Comparison of ENCODE assay signal across 25 cellular contexts in the genomic region with DNA sequence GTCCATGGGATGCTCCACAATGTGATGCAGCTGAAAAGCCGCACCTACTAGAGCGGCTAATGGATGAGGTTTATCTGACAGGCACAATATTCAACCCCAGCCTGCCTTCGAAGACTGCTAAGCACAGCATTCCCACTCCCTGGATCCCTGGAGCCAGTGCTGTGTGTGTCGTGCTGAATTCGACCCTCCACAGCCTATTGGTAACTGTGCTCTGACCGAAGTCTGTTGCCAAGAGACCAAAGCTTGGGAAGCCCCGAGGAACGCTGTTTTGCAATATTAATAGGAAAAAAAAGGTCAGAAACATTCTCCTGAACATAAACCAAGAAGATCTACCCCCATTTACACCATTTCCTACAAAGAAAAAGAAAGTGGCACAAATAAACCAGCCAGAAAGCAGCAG. TPM values are rescaled to one million over a fixed set of nuclear protein-coding genes. Genes with fewer than 3 reads are reported as not detected.
A peak's percentile ranks its signal among the peaks of the same experiment; 100 is the strongest.
DNase-seq lines count a peak whose midpoint lies in the region; ATAC-seq and TF ChIP-seq lines count a peak whose summit lies in the region.
"Had no signal": no experiment of that assay in that cellular context is flagged by ENCODE, and none has a peak within 500 bp of the region (broad histone marks: within the 10 kb centered on the region; RNA-seq: fewer than 3 reads in every experiment).

No MANE protein-coding gene starts in this region.

- H2AFZ ChIP-seq in ACC112 (ENCODE audit: low read length, unreplicated experiment), result peak overlapping the region; percentile 20
- no peak overlapping the region for H2AFZ ChIP-seq in IMR-90 (replicated peaks; ENCODE audit: low read length, poor library complexity)
- H2AFZ ChIP-seq in fibroblast of lung (ENCODE audit: low read length), result no peak overlapping the region

- no peak overlapping the region for H4K91ac ChIP-seq in IMR-90 (ENCODE audit: insufficient read depth, low read depth, low read length)

- TF ChIP-seq CTCF in IMR-90 (conservative IDR thresholded peaks at IDR 0.05; ENCODE audit: low read depth, low read length) (no peak), fibroblast of lung (conservative IDR thresholded peaks at IDR 0.05 in 1 of 2, IDR thresholded peaks at IDR 0.05 in 1 of 2; ENCODE audit: low read depth in 1 of 2, low read length in 2 of 2) (no peak), thyroid gland (IDR thresholded peaks at IDR 0.05) (no peak)

- H2BK20ac ChIP-seq in IMR-90 (ENCODE audit: low read depth, low read length), result no peak overlapping the region

- in situ Hi-C loops in IMR-90 (cut with MboI; ENCODE audit: low sequenced_read_pairs), result no loop called here

- H3K36me3 ChIP-seq in ACC112 (ENCODE audit: insufficient read depth, low read length) (no peaks in the 10 kb centered on the region), IMR-90 (ENCODE audit: control insufficient read depth, insufficient read depth, low read length) (no peaks in the 10 kb centered on the region), fibroblast of lung (ENCODE audit: control insufficient read depth, insufficient read depth, low read length) (no peaks in the 10 kb centered on the region), mesendoderm (ENCODE audit: control insufficient read depth, insufficient read depth, low read length) (no peaks in the 10 kb centered on the region), thyroid gland (no peaks in the 10 kb centered on the region)
- H3K36me3 ChIP-seq: gastroesophageal sphincter, MG63 had no signal

- H3K4me1 ChIP-seq in ACC112 (ENCODE audit: control insufficient read depth, insufficient read depth, low read length, unreplicated experiment) (no peaks in the 10 kb centered on the region), IMR-90 (ENCODE audit: control insufficient read depth, insufficient read depth, low read length) (peaks cover 2% of the 10 kb centered on the region; the same call in 1 of the 2 replicates), fibroblast of lung (ENCODE audit: control insufficient read depth, extremely low read depth, insufficient read depth, low read length) (no peaks in the 10 kb centered on the region), mesendoderm (ENCODE audit: control insufficient read depth, low read depth, low read length) (peaks cover 2% of the 10 kb centered on the region), thyroid gland (no peaks in the 10 kb centered on the region)
- H3K4me1 ChIP-seq: A549 had no signal

- dilution Hi-C loops in IMR-90 (cut with HindIII; ENCODE audit: low sequenced_read_pairs, unreplicated experiment), result no loop called here

- H3K14ac ChIP-seq in IMR-90 (replicated peaks; ENCODE audit: low read depth, low read length), result no peak overlapping the region

- no peak overlapping the region for H2BK5ac ChIP-seq in IMR-90 (ENCODE audit: low read depth, low read length, poor library complexity, severe bottlenecking)
- no peak overlapping the region for H2BK5ac ChIP-seq in mesendoderm (ENCODE audit: low read length)

- H4K8ac ChIP-seq in IMR-90 (ENCODE audit: low read depth in 2 of 2, low read length in 2 of 2) (no peak overlapping the region), mesendoderm (ENCODE audit: low read depth, low read length) (no peak overlapping the region)

- no peaks in the 10 kb centered on the region for H3K9me3 Mint-ChIP-seq in effector memory CD8-positive, alpha-beta T cell

- TF ChIP-seq RAD21 in IMR-90 (IDR thresholded peaks at IDR 0.05; ENCODE audit: low read length), result no peak

- no peaks in the 10 kb centered on the region for H3K36me3 Mint-ChIP-seq in effector memory CD8-positive, alpha-beta T cell (ENCODE audit: insufficient read depth)

- no peak overlapping the region for H2AK9ac ChIP-seq in IMR-90 (replicated peaks; ENCODE audit: low read depth, low read length, poor library complexity)

- DNase-seq in IMR-90 (peak; percentile 54), fibroblast of lung (ENCODE audit: low read depth in 2 of 2) (peak; percentile 14 to 26), mesendoderm (no peak), thyroid gland (no peak), cerebellum (ENCODE audit: low spot score) (no peak)
- no peak for DNase-seq in effector memory CD8-positive, alpha-beta T cell
- DNase-seq in effector CD4-positive, alpha-beta T cell, result no peak
- DNase-seq: activated CD4-positive, alpha-beta T cell treated with anti-CD3 and anti-CD28 coated beads, Interleukin-2, amount 50 U/mL, for 48 hours; activated CD8-positive, alpha-beta memory T cell treated with anti-CD3 and anti-CD28 coated beads, Interleukin-2, amount 50 U/mL, for 4 hours; activated naive CD4-positive, alpha-beta T cell treated with anti-CD3 and anti-CD28 coated beads, Interleukin-2, amount 50 U/mL, for 16 hours; aorta; caudate nucleus; dermis blood vessel endothelial cell; kidney glomerular epithelial cell; MG63; NCI-H1417; psoas muscle; SHP77; stimulated activated CD4-positive, alpha-beta T cell treated with anti-CD3 and anti-CD28 coated beads, Interleukin-1b, Interleukin-23, amount 100 ng/mL, for 48 hours had no signal

- H3K4me3 ChIP-seq in ACC112 (ENCODE audit: low read depth, low read length) (no peak overlapping the region), IMR-90 (ENCODE audit: insufficient read depth, low read depth, low read length) (no peak overlapping the region), fibroblast of lung (replicated peaks in 1 of 4; ENCODE audit: control extremely low read depth in 1 of 4, insufficient read depth in 1 of 4, low read depth in 3 of 4, low read length in 4 of 4) (no peak overlapping the region), mesendoderm (ENCODE audit: low read length) (no peak overlapping the region), thyroid gland (replicated peaks in 1 of 3) (no peak overlapping the region)
- H3K4me3 ChIP-seq: A549, gastroesophageal sphincter, lung, MG63, psoas muscle, skin epidermis had no signal

- BruUV-seq in IMR-90 (replicated peaks; lab: Mats Ljungman, UMichigan), result no TSS peak

- H3K27ac Mint-ChIP-seq in effector memory CD8-positive, alpha-beta T cell, result no peak overlapping the region

- H3K23ac ChIP-seq in IMR-90 (ENCODE audit: low read depth, low read length), result no peak overlapping the region
- H3K23ac ChIP-seq in mesendoderm (ENCODE audit: low read length), result no peak overlapping the region

- no peak overlapping the region for H3K4me3 Mint-ChIP-seq in effector memory CD8-positive, alpha-beta T cell

- H3K79me1 ChIP-seq in IMR-90 (ENCODE audit: low read depth in 1 of 2, low read length in 2 of 2) (no peaks in the 10 kb centered on the region), mesendoderm (ENCODE audit: low read length) (no peaks in the 10 kb centered on the region)

- H3K56ac ChIP-seq in IMR-90 (ENCODE audit: extremely low read depth, insufficient read depth, low read length), result no peak overlapping the region
- peak overlapping the region; percentile 60 for H3K56ac ChIP-seq in mesendoderm (ENCODE audit: low read length)

- CTCF ChIA-PET in IMR-90 (lab: Yijun Ruan, JAX), result interaction anchor here (1.0 to 1.1 kb wide), 2 partner anchors 23 to 84 kb away, joined by 3 to 4 read pairs; no protein-coding TSS in a partner anchor

- no peaks in the 10 kb centered on the region for H3K9me1 ChIP-seq in IMR-90 (ENCODE audit: insufficient read depth, low read length)

- H4K5ac ChIP-seq in IMR-90 (ENCODE audit: low read depth, low read length), result no peak overlapping the region
- H4K5ac ChIP-seq in mesendoderm (ENCODE audit: low read length), result no peak overlapping the region

- ATAC-seq in IMR-90 (ENCODE audit: low read depth), result peak; percentile 81
- no peak for ATAC-seq in effector memory CD8-positive, alpha-beta T cell (replicated peaks)
- ATAC-seq: A549, gastroesophageal sphincter, psoas muscle had no signal

- H3K9me3 ChIP-seq in IMR-90 (ENCODE audit: control insufficient read depth, insufficient read depth, low read length) (no peaks in the 10 kb centered on the region), fibroblast of lung (ENCODE audit: control insufficient read depth, insufficient read depth, low read depth, low read length) (no peaks in the 10 kb centered on the region), thyroid gland (no peaks in the 10 kb centered on the region)
- H3K9me3 ChIP-seq: A549, gastroesophageal sphincter, MG63, psoas muscle had no signal

- H3K27ac ChIP-seq in ACC112 (ENCODE audit: low read depth, low read length), result no peak overlapping the region
- peak overlapping the region; percentile 27; the same call in 1 of the 2 replicates for H3K27ac ChIP-seq in IMR-90 (ENCODE audit: insufficient read depth, low read length)
- no peak overlapping the region for H3K27ac ChIP-seq in fibroblast of lung (ENCODE audit: insufficient read depth, low read length)
- no peak overlapping the region for H3K27ac ChIP-seq in mesendoderm (ENCODE audit: low read depth, low read length)
- H3K27ac ChIP-seq in thyroid gland, result no peak overlapping the region
- H3K27ac ChIP-seq: A549, C4-2B, gastroesophageal sphincter, psoas muscle had no signal

- no peaks in the 10 kb centered on the region for H4K20me1 ChIP-seq in IMR-90 (ENCODE audit: insufficient read depth, low read length)
- H4K20me1 ChIP-seq in fibroblast of lung (ENCODE audit: control insufficient read depth, extremely low read depth, insufficient read depth, low read length), result no peaks in the 10 kb centered on the region

- no peak overlapping the region for H2BK15ac ChIP-seq in IMR-90 (ENCODE audit: low read depth, low read length)
- H2BK15ac ChIP-seq in mesendoderm (replicated peaks; ENCODE audit: low read depth), result no peak overlapping the region

- no peak overlapping the region; the same call in 1 of the 2 replicates for H3K18ac ChIP-seq in IMR-90 (ENCODE audit: low read depth, low read length)
- no peak overlapping the region for H3K18ac ChIP-seq in mesendoderm (ENCODE audit: low read length)

- H3K27me3 ChIP-seq in ACC112 (ENCODE audit: insufficient read depth, low read length) (no peaks in the 10 kb centered on the region), IMR-90 (ENCODE audit: control insufficient read depth, insufficient read depth, low read length) (peaks cover 6% of the 10 kb centered on the region), fibroblast of lung (ENCODE audit: control insufficient read depth, insufficient read depth, low read length) (no peaks in the 10 kb centered on the region), mesendoderm (ENCODE audit: insufficient read depth, low read length, poor library complexity) (no peaks in the 10 kb centered on the region), thyroid gland (no peaks in the 10 kb centered on the region)
- H3K27me3 ChIP-seq: gastroesophageal sphincter, MG63 had no signal

- no peaks in the 10 kb centered on the region for H3K79me2 ChIP-seq in ACC112 (ENCODE audit: control insufficient read depth, insufficient read depth, low read length, unreplicated experiment)
- H3K79me2 ChIP-seq in fibroblast of lung (ENCODE audit: control insufficient read depth, insufficient read depth, low read length), result no peaks in the 10 kb centered on the region
- H3K79me2 ChIP-seq in mesendoderm (ENCODE audit: control insufficient read depth, insufficient read depth, low read length), result no peaks in the 10 kb centered on the region

- H3K4me1 Mint-ChIP-seq in effector memory CD8-positive, alpha-beta T cell (ENCODE audit: low read depth in 2 of 2), result no peaks in the 10 kb centered on the region

- H2BK120ac ChIP-seq in IMR-90 (ENCODE audit: low read depth, low read length) (no peak overlapping the region), mesendoderm (ENCODE audit: low read depth, low read length) (no peak overlapping the region)

- peaks cover 0 to 5% of the 10 kb centered on the region in 2 donors for H3K27me3 Mint-ChIP-seq in effector memory CD8-positive, alpha-beta T cell

- no peak overlapping the region for H3K9ac ChIP-seq in IMR-90 (ENCODE audit: low read depth, low read length)
- H3K9ac ChIP-seq in fibroblast of lung (ENCODE audit: insufficient read depth, low read length), result no peak overlapping the region
- no peak overlapping the region for H3K9ac ChIP-seq in mesendoderm (ENCODE audit: low read length)

- POLR2A ChIA-PET in IMR-90 (lab: Charles Lee; ENCODE audit: unreplicated experiment), result no interaction called here

- TF ChIP-seq POLR2A in IMR-90 (IDR thresholded peaks at IDR 0.05; ENCODE audit: low read depth, low read length) (no peak), thyroid gland (IDR thresholded peaks at IDR 0.05) (no peak)

- H2AK5ac ChIP-seq in IMR-90 (ENCODE audit: low read depth, low read length) (no peak overlapping the region), mesendoderm (ENCODE audit: low read length) (no peak overlapping the region)

- WGBS in IMR-90 (ENCODE audit: extremely low coverage in 2 of 2, insufficient read length in 1 of 2), 2 experiments, result 0% methylated on average over 1 of the region's 8 CpGs; no CpG with 5 or more reads in 1 of the 2 experiments
- no CpG with 5 or more reads among the region's 8 CpGs for WGBS in mesendoderm (ENCODE audit: extremely low coverage, insufficient coverage, low lambda C conversion rate)
- WGBS in thyroid gland, 2 donors, result 65 to 72% methylated on average over 8 of the region's 8 CpGs

- H3K4ac ChIP-seq in IMR-90 (ENCODE audit: low read depth, low read length) (no peak overlapping the region), mesendoderm (ENCODE audit: low read depth, low read length) (no peak overlapping the region)

- no peak overlapping the region for H3K4me2 ChIP-seq in IMR-90 (ENCODE audit: low read depth, low read length)
- no peak overlapping the region for H3K4me2 ChIP-seq in fibroblast of lung (ENCODE audit: extremely low read depth, insufficient read depth, low read length)
- H3K4me2 ChIP-seq in mesendoderm (ENCODE audit: low read length), result no peak overlapping the region
- H3K4me2 ChIP-seq: A549 had no signal

- intact Hi-C loops in IMR-90 (cut with micrococcal nuclease), result no loop called here
- intact Hi-C loops in thyroid gland (cut with DNase I), result no loop called here

RNA-seq across cellular contexts. Expression of gene PUM1, which starts 57.3 kb away (rescaled TPM):
- total RNA-seq in IMR-90 (2012; rRNA removed) (71.9 and 137 TPM in 2 replicates), fibroblast of lung (55.2 and 59.3 TPM in 2 replicates), thyroid gland (100 to 1,000 TPM; 118 to 191 (median 132) TPM), cerebellum (125 TPM)
- polyA plus RNA-seq in IMR-90 (2012; rRNA removed) (65.2 and 75.4 TPM in 2 replicates), fibroblast of lung (70.5 and 83.1 TPM in 2 replicates)
- 22.4 and 33.8 TPM in 2 replicates for polyA plus RNA-seq in IMR-90 (2012; cell fraction: cytosol; rRNA removed)
- 58.3 and 84.7 TPM in 2 replicates for polyA plus RNA-seq in IMR-90 (2012; cell fraction: nucleus; rRNA removed; ENCODE audit: low replicate concordance)
- 37.4 and 52.3 TPM in 2 replicates for polyA plus RNA-seq in fibroblast of lung (2012)
- 319 and 401 TPM in 2 replicates for polyA minus RNA-seq in fibroblast of lung (ENCODE audit: low replicate concordance)
- polyA plus RNA-seq in mesendoderm (2013, experiment 1 of 2), result 61.2 TPM
- polyA plus RNA-seq in mesendoderm (2013, experiment 2 of 2), result 61.8 TPM

Comparison
In these comparisons a context has a peak if more than half of its experiments do, and no peak if none do; other contexts are left out.
1. DNase-seq: peak in IMR-90 (single experiment) and fibroblast of lung (2 of 2); none in mesendoderm (single experiment), thyroid gland (0 of 2), cerebellum (single experiment), effector memory CD8-positive, alpha-beta T cell (0 of 3) and effector CD4-positive, alpha-beta T cell (single experiment).